1 cellular context compared by ENCODE assay signal in genomic region chr5:57042524-57042931, GRCh38.
TF ChIP-seq lines count a peak whose summit lies in the region.

No MANE protein-coding gene starts in this region.

TF ChIP-seq in K562, 482 proteins besides CTCF, POLR2A, EP300 and RAD21 (continued from another document and continues in another):
- TF ChIP-seq, protein P1, sequence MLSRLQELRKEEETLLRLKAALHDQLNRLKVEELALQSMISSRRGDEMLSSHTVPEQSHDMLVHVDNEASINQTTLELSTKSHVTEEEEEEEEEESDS (CRISPR knock-in tag; IDR thresholded peaks at IDR 0.05): no peak
- TF ChIP-seq NFRKB (IDR thresholded peaks at IDR 0.05; ENCODE audit: low read depth) (no peak), ZNF431 (CRISPR knock-in tag; IDR thresholded peaks at IDR 0.05) (no peak), CHCHD3 (CRISPR knock-in tag; IDR thresholded peaks at IDR 0.05) (no peak), ZFP30 (CRISPR knock-in tag; IDR thresholded peaks at IDR 0.05; ENCODE audit: borderline replicate concordance) (no peak), DNMT1 (IDR thresholded peaks at IDR 0.05) (no peak), AFF4 (CRISPR knock-in tag; IDR thresholded peaks at IDR 0.05) (no peak), ZNF507 (tag; conservative IDR thresholded peaks at IDR 0.05) (no peak), ZNF79 (CRISPR knock-in tag; IDR thresholded peaks at IDR 0.05; ENCODE audit: low read depth) (no peak), SRSF1 (IDR thresholded peaks at IDR 0.05; ENCODE audit: low read depth, low read length) (no peak), ZNF740 (CRISPR knock-in tag; IDR thresholded peaks at IDR 0.05) (no peak), ZNF740 (tag; IDR thresholded peaks at IDR 0.05) (no peak), MCM7 (IDR thresholded peaks at IDR 0.05) (no peak), ZNF696 (CRISPR knock-in tag; conservative IDR thresholded peaks at IDR 0.05) (no peak), BRCA1 (IDR thresholded peaks at IDR 0.05) (no peak), BRCA1 (CRISPR knock-in tag; IDR thresholded peaks at IDR 0.05) (no peak), ZNF239 (CRISPR knock-in tag; IDR thresholded peaks at IDR 0.05) (no peak), STAT5A (IDR thresholded peaks at IDR 0.05; ENCODE audit: borderline replicate concordance, low read length) (peak; percentile 48; the same call in 1 of the 2 replicates), RBM22 (IDR thresholded peaks at IDR 0.05; ENCODE audit: low read depth, low read length, poor library complexity, severe bottlenecking) (no peak), PCBP2 (IDR thresholded peaks at IDR 0.05; ENCODE audit: low read depth, low read length, poor library complexity, severe bottlenecking) (no peak), ZNF76 (CRISPR knock-in tag; IDR thresholded peaks at IDR 0.05; ENCODE audit: borderline replicate concordance) (no peak), C11orf30 (IDR thresholded peaks at IDR 0.05; ENCODE audit: low read depth) (no peak), MAFF (IDR thresholded peaks at IDR 0.05; ENCODE audit: low read length) (no peak), TAF7 (tag; IDR thresholded peaks at IDR 0.05) (no peak), RAD51 (IDR thresholded peaks at IDR 0.05; ENCODE audit: borderline replicate concordance, low read depth) (no peak), EWSR1 (IDR thresholded peaks at IDR 0.05; ENCODE audit: borderline replicate concordance, low read depth, partially characterized antibody) (no peak), PHF21A (IDR thresholded peaks at IDR 0.05; ENCODE audit: borderline replicate concordance, low read depth) (no peak), HNRNPLL (IDR thresholded peaks at IDR 0.05; ENCODE audit: low read depth, low read length, poor library complexity, severe bottlenecking) (no peak), SMARCE1 (IDR thresholded peaks at IDR 0.05) (peak; percentile 92), HLTF (IDR thresholded peaks at IDR 0.05) (no peak), GATAD2A (IDR thresholded peaks at IDR 0.05) (no peak), ATF1 (CRISPR knock-in tag; IDR thresholded peaks at IDR 0.05) (no peak), ATF1 (tag; IDR thresholded peaks at IDR 0.05) (peak; percentile 64), XRCC4 (IDR thresholded peaks at IDR 0.05; ENCODE audit: extremely low read depth, insufficient read depth, insufficient read length) (no peak), ZNF140 (CRISPR knock-in tag; IDR thresholded peaks at IDR 0.05) (no peak), ELF4 (CRISPR knock-in tag; IDR thresholded peaks at IDR 0.05) (peak; percentile 86), ZBED1 (IDR thresholded peaks at IDR 0.05) (no peak), BRF1 (IDR thresholded peaks at IDR 0.05; ENCODE audit: borderline replicate concordance, extremely low read depth, insufficient read length) (no peak), FOXK2 (conservative IDR thresholded peaks at IDR 0.05 in 1 of 2, IDR thresholded peaks at IDR 0.05 in 1 of 2; ENCODE audit: low read depth in 2 of 2) (no peak), ARNT (IDR thresholded peaks at IDR 0.05) (0 out of 4 replicates have a peak, but pooled peaks of 1 of the 2 experiments have one; percentile 50), FUS (optimal IDR thresholded peaks at IDR 0.05; ENCODE audit: low read depth, low read length) (no peak), MIER1 (IDR thresholded peaks at IDR 0.05; ENCODE audit: low read depth) (no peak), SETDB1 (IDR thresholded peaks at IDR 0.05; ENCODE audit: low read length) (no peak), ZNF121 (CRISPR knock-in tag; conservative IDR thresholded peaks at IDR 0.05) (no peak), SMAD3 (CRISPR knock-in tag; conservative IDR thresholded peaks at IDR 0.05) (no peak), ZNF436 (CRISPR knock-in tag; IDR thresholded peaks at IDR 0.05) (no peak), ADNP (tag; IDR thresholded peaks at IDR 0.05) (no peak), MITF (IDR thresholded peaks at IDR 0.05) (no peak), PHB2 (IDR thresholded peaks at IDR 0.05; ENCODE audit: low read depth) (0 out of 2 replicates have a peak, but pooled peaks have one; percentile 53), DPF2 (IDR thresholded peaks at IDR 0.05) (peak; percentile 88), TRIM24 (IDR thresholded peaks at IDR 0.05) (peak; percentile 83 to 86), GTF2F1 (IDR thresholded peaks at IDR 0.05; ENCODE audit: low read depth, low read length) (no peak), ZNF217 (CRISPR knock-in tag; IDR thresholded peaks at IDR 0.05) (no peak), SREBF2 (CRISPR knock-in tag; IDR thresholded peaks at IDR 0.05) (no peak), ZNF197 (CRISPR knock-in tag; IDR thresholded peaks at IDR 0.05; ENCODE audit: low read depth) (no peak), ZNF778 (CRISPR knock-in tag; IDR thresholded peaks at IDR 0.05) (no peak), NR3C1 (CRISPR knock-in tag; IDR thresholded peaks at IDR 0.05) (no peak)
- TF ChIP-seq, protein P2, sequence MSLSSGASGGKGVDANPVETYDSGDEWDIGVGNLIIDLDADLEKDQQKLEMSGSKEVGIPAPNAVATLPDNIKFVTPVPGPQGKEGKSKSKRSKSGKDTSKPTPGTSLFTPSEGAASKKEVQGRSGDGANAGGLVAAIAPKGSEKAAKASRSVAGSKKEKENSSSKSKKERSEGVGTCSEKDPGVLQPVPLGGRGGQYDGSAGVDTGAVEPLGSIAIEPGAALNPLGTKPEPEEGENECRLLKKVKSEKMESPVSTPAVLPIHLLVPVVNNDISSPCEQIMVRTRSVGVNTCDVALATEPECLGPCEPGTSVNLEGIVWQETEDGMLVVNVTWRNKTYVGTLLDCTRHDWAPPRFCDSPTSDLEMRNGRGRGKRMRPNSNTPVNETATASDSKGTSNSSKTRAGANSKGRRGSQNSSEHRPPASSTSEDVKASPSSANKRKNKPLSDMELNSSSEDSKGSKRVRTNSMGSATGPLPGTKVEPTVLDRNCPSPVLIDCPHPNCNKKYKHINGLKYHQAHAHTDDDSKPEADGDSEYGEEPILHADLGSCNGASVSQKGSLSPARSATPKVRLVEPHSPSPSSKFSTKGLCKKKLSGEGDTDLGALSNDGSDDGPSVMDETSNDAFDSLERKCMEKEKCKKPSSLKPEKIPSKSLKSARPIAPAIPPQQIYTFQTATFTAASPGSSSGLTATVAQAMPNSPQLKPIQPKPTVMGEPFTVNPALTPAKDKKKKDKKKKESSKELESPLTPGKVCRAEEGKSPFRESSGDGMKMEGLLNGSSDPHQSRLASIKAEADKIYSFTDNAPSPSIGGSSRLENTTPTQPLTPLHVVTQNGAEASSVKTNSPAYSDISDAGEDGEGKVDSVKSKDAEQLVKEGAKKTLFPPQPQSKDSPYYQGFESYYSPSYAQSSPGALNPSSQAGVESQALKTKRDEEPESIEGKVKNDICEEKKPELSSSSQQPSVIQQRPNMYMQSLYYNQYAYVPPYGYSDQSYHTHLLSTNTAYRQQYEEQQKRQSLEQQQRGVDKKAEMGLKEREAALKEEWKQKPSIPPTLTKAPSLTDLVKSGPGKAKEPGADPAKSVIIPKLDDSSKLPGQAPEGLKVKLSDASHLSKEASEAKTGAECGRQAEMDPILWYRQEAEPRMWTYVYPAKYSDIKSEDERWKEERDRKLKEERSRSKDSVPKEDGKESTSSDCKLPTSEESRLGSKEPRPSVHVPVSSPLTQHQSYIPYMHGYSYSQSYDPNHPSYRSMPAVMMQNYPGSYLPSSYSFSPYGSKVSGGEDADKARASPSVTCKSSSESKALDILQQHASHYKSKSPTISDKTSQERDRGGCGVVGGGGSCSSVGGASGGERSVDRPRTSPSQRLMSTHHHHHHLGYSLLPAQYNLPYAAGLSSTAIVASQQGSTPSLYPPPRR (CRISPR knock-in tag; IDR thresholded peaks at IDR 0.05; ENCODE audit: borderline replicate concordance): no peak
- TF ChIP-seq, protein P3, sequence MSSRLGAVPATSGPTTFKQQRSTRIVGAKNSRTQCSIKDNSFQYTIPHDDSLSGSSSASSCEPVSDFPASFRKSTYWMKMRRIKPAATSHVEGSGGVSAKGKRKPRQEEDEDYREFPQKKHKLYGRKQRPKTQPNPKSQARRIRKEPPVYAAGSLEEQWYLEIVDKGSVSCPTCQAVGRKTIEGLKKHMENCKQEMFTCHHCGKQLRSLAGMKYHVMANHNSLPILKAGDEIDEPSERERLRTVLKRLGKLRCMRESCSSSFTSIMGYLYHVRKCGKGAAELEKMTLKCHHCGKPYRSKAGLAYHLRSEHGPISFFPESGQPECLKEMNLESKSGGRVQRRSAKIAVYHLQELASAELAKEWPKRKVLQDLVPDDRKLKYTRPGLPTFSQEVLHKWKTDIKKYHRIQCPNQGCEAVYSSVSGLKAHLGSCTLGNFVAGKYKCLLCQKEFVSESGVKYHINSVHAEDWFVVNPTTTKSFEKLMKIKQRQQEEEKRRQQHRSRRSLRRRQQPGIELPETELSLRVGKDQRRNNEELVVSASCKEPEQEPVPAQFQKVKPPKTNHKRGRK (tag; IDR thresholded peaks at IDR 0.05): no peak
- TF ChIP-seq, protein P4, sequence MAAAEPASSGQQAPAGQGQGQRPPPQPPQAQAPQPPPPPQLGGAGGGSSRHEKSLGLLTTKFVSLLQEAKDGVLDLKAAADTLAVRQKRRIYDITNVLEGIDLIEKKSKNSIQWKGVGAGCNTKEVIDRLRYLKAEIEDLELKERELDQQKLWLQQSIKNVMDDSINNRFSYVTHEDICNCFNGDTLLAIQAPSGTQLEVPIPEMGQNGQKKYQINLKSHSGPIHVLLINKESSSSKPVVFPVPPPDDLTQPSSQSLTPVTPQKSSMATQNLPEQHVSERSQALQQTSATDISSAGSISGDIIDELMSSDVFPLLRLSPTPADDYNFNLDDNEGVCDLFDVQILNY (CRISPR knock-in tag; IDR thresholded peaks at IDR 0.05): no peak
- TF ChIP-seq, protein P5, sequence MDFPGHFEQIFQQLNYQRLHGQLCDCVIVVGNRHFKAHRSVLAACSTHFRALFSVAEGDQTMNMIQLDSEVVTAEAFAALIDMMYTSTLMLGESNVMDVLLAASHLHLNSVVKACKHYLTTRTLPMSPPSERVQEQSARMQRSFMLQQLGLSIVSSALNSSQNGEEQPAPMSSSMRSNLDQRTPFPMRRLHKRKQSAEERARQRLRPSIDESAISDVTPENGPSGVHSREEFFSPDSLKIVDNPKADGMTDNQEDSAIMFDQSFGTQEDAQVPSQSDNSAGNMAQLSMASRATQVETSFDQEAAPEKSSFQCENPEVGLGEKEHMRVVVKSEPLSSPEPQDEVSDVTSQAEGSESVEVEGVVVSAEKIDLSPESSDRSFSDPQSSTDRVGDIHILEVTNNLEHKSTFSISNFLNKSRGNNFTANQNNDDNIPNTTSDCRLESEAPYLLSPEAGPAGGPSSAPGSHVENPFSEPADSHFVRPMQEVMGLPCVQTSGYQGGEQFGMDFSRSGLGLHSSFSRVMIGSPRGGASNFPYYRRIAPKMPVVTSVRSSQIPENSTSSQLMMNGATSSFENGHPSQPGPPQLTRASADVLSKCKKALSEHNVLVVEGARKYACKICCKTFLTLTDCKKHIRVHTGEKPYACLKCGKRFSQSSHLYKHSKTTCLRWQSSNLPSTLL (IDR thresholded peaks at IDR 0.05): no peak
- TF ChIP-seq, protein P6, sequence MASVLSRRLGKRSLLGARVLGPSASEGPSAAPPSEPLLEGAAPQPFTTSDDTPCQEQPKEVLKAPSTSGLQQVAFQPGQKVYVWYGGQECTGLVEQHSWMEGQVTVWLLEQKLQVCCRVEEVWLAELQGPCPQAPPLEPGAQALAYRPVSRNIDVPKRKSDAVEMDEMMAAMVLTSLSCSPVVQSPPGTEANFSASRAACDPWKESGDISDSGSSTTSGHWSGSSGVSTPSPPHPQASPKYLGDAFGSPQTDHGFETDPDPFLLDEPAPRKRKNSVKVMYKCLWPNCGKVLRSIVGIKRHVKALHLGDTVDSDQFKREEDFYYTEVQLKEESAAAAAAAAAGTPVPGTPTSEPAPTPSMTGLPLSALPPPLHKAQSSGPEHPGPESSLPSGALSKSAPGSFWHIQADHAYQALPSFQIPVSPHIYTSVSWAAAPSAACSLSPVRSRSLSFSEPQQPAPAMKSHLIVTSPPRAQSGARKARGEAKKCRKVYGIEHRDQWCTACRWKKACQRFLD (CRISPR knock-in tag; IDR thresholded peaks at IDR 0.05): peak; percentile 85
